Comparison of ENCODE assay signal across 8 cellular contexts in genomic region chr2:234135750-234136221, GRCh38.
DNase-seq lines count a peak whose midpoint lies in the region; ATAC-seq and TF ChIP-seq lines count a peak whose summit lies in the region.

No MANE protein-coding gene starts in this region.

- intact Hi-C loops in posterior cingulate gyrus (cut with DNase I) = loop anchor here (1.0 to 10.0 kb wide), 4 partner anchors 161 to 982 kb away; no protein-coding TSS in a partner anchor

- TF ChIP-seq CTCF in GM12875 (IDR thresholded peaks at IDR 0.05; ENCODE audit: borderline replicate concordance, insufficient read depth, low read depth, low read length) (peak; percentile 70), LNCAP (IDR thresholded peaks at IDR 0.05) (peak; percentile 67), RWPE2 (IDR thresholded peaks at IDR 0.05; ENCODE audit: poor library complexity, severe bottlenecking) (peak; percentile 88)

- peak; percentile 75 for DNase-seq in RWPE2 (ENCODE audit: low spot score)
- DNase-seq in activated naive CD4-positive, alpha-beta T cell treated with Interleukin-2 at 50 U/mL for 16 hours = peak; percentile 43
- DNase-seq in globus pallidus (ENCODE audit: low spot score) = peak; percentile 42
- peak; percentile 28 to 94 (median 57) for DNase-seq in posterior cingulate gyrus
- DNase-seq in GDM1 (lab: John Stamatoyannopoulos, UW) = no peak

- peaks cover 40% of the 10 kb centered on the region for H3K4me1 ChIP-seq in RWPE2 (ENCODE audit: insufficient read depth, poor library complexity, severe bottlenecking)

- H3K27ac ChIP-seq in RWPE2 (ENCODE audit: poor library complexity, severe bottlenecking) = peak overlapping the region; percentile 89

- no peaks in the 10 kb centered on the region for H3K27me3 ChIP-seq in RWPE2 (ENCODE audit: insufficient read depth, poor library complexity, severe bottlenecking)

- no peaks in the 10 kb centered on the region for H3K36me3 ChIP-seq in RWPE2 (ENCODE audit: low read depth)

- H3K4me3 ChIP-seq in GM12875 (ENCODE audit: low read depth, low read length) = no peak overlapping the region
- no peak overlapping the region for H3K4me3 ChIP-seq in RWPE2 (ENCODE audit: severe bottlenecking)

- H3K9me3 ChIP-seq in RWPE2 (ENCODE audit: severe bottlenecking) = no peaks in the 10 kb centered on the region

- peak; percentile 47 for ATAC-seq in RWPE2 (ENCODE audit: low read depth)
- no peak for ATAC-seq in HG02870 (IDR thresholded peaks at IDR 0.05; ENCODE audit: unreplicated experiment)
